Comparison of ENCODE assay signal across 21 cellular contexts in genomic region chr5:86964889-86965288, GRCh38.
"Had no signal": no experiment of that assay in that cellular context is flagged by ENCODE, and none has a peak within 500 bp of the region (broad histone marks: within the 10 kb centered on the region; RNA-seq: fewer than 3 reads in every experiment).

No MANE protein-coding gene starts in this region.

- H3K4me3 Mint-ChIP-seq: naive thymus-derived CD8-positive, alpha-beta T cell; stimulated activated memory B cell treated with anti-CD40 and anti-IgM and Interleukin-4, amounts not matched to agents 10 μg/mL and 1 μg/mL and 100 μg/mL, for 72 hours; stimulated activated naive CD8-positive, alpha-beta T cell treated with anti-CD3 and anti-CD28 coated beads, Interleukin-15, Interleukin-2, amounts not matched to agents 100 ng/mL and 50 ng/mL, for 24 hours had no signal

- H3K36me3 Mint-ChIP-seq: naive thymus-derived CD8-positive, alpha-beta T cell; stimulated activated memory B cell treated with anti-CD40 and anti-IgM and Interleukin-4, amounts not matched to agents 10 μg/mL and 1 μg/mL and 100 μg/mL, for 72 hours had no signal

- H3K4me1 ChIP-seq: upper lobe of left lung, uterus had no signal

- H3K9me3 ChIP-seq: heart left ventricle, mucosa of descending colon, spleen, tibial artery, upper lobe of left lung, uterus had no signal

- ATAC-seq: esophagus mucosa; heart left ventricle; left colon; left ventricle myocardium superior; mucosa of descending colon; naive thymus-derived CD8-positive, alpha-beta T cell; sciatic nerve; stimulated activated memory B cell treated with anti-CD40 and anti-IgM and Interleukin-4, amounts not matched to agents 10 μg/mL and 1 μg/mL and 100 μg/mL, for 72 hours had no signal

- H3K4me1 Mint-ChIP-seq: stimulated activated memory B cell treated with anti-CD40 and anti-IgM and Interleukin-4, amounts not matched to agents 10 μg/mL and 1 μg/mL and 100 μg/mL, for 72 hours had no signal

- FAIRE-seq: endometrium, frontal cortex had no signal

- H3K27me3 ChIP-seq: heart left ventricle, spleen, tibial artery, upper lobe of left lung, uterus had no signal

- H3K27me3 Mint-ChIP-seq: stimulated activated memory B cell treated with anti-CD40 and anti-IgM and Interleukin-4, amounts not matched to agents 10 μg/mL and 1 μg/mL and 100 μg/mL, for 72 hours; stimulated activated naive CD8-positive, alpha-beta T cell treated with anti-CD3 and anti-CD28 coated beads, Interleukin-15, Interleukin-2, amounts not matched to agents 100 ng/mL and 50 ng/mL, for 24 hours had no signal

- H3K27ac Mint-ChIP-seq: naive thymus-derived CD8-positive, alpha-beta T cell; stimulated activated memory B cell treated with anti-CD40 and anti-IgM and Interleukin-4, amounts not matched to agents 10 μg/mL and 1 μg/mL and 100 μg/mL, for 72 hours; stimulated activated naive CD8-positive, alpha-beta T cell treated with anti-CD3 and anti-CD28 coated beads, Interleukin-15, Interleukin-2, amounts not matched to agents 100 ng/mL and 50 ng/mL, for 24 hours had no signal

- H3K4me3 ChIP-seq: heart left ventricle, mucosa of descending colon, spleen, tibial artery, upper lobe of left lung, uterus had no signal

- H3K36me3 ChIP-seq: heart left ventricle, spleen, tibial artery, upper lobe of left lung, uterus had no signal

- H3K27ac ChIP-seq: heart left ventricle, spleen, tibial artery, upper lobe of left lung, uterus had no signal

- H3K9me3 Mint-ChIP-seq: naive thymus-derived CD8-positive, alpha-beta T cell; stimulated activated memory B cell treated with anti-CD40 and anti-IgM and Interleukin-4, amounts not matched to agents 10 μg/mL and 1 μg/mL and 100 μg/mL, for 72 hours; stimulated activated naive CD8-positive, alpha-beta T cell treated with anti-CD3 and anti-CD28 coated beads, Interleukin-15, Interleukin-2, amounts not matched to agents 100 ng/mL and 50 ng/mL, for 24 hours had no signal

- DNase-seq: effector CD4-positive, alpha-beta T cell; heart left ventricle; hippocampal formation; left colon; left ventricle myocardium superior; mucosa of descending colon; naive thymus-derived CD8-positive, alpha-beta T cell; posterior cingulate gyrus; spleen; stimulated activated CD4-positive, alpha-beta T cell treated with anti-CD3 and anti-CD28 coated beads, Interleukin-15, amount 100 ng/mL, for 24 hours; stimulated activated CD4-positive, alpha-beta T cell treated with anti-CD3 and anti-CD28 coated beads, Interleukin-1b, Interleukin-23, amount 100 ng/mL, for 48 hours; stimulated activated CD4-positive, alpha-beta T cell treated with anti-CD3 and anti-CD28 coated beads, Interleukin-4, amount 100 ng/mL, for 24 hours; tibial artery; upper lobe of left lung; uterus had no signal
